30 cellular contexts compared by ENCODE assay signal in the genomic region with DNA sequence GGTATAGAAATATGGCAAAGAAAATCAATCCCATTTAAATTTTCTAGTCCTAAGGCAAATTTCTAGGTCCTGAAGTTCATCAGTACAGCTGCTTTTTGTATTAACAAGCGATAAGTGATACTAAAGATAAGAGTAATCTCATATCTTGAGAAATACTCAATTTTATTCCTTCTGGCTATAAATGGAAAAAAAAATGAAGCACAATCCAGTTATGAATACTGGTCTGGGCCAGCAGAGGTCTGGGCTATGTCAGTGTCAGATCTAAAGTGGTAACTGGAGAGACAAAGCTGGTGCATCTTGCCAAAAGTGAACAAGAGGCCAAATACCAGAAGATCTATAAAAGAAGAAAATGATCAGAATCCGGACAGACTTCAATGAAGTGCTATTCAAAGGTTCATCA.
"Had no signal": no experiment of that assay in that cellular context is flagged by ENCODE, and none has a peak within 500 bp of the region (broad histone marks: within the 10 kb centered on the region; RNA-seq: fewer than 3 reads in every experiment).

No MANE protein-coding gene starts in this region.

- H3K9me3 Mint-ChIP-seq: activated CD8-positive, alpha-beta T cell treated with anti-CD3 and anti-CD28 coated beads for 36 hours; activated T-helper 17 cell treated with anti-CD3 and anti-CD28 coated beads, Interleukin-2, amount 50 U/mL, for 72 hours; T-helper 2 cell treated with Interferon-gamma antibody and Interleukin-4, amounts not matched to agents 5 μg/mL and 100 μg/mL, for 36 hours had no signal

- H3K4me3 ChIP-seq: coronary artery, dorsolateral prefrontal cortex had no signal

- DNase-seq: activated B cell treated with CpG ODN at 0.5 μM for 24 hours; activated CD4-positive, alpha-beta T cell treated with anti-CD3 and anti-CD28 coated beads for 48 hours; activated CD4-positive, alpha-beta T cell treated with anti-CD3 and anti-CD28 coated beads, Interleukin-2, amount 50 U/mL, for 1 hour; activated CD4-positive, alpha-beta T cell treated with anti-CD3 and anti-CD28 coated beads, Interleukin-2, amount 50 U/mL, for 48 hours; activated CD8-positive, alpha-beta memory T cell treated with anti-CD3 and anti-CD28 coated beads for 24 hours; activated CD8-positive, alpha-beta T cell treated with anti-CD3 and anti-CD28 coated beads for 36 hours; activated effector memory CD4-positive, alpha-beta T cell treated with Interleukin-2 at 50 U/mL for 16 hours; activated gamma-delta T cell treated with Interleukin-2 at 50 U/mL for 16 hours; activated naive CD4-positive, alpha-beta T cell treated with anti-CD3 and anti-CD28 coated beads, Interleukin-2, amount 50 U/mL, for 16 hours; activated naive CD4-positive, alpha-beta T cell treated with Interleukin-2 at 50 U/mL for 16 hours; activated T-cell treated with anti-CD3 and anti-CD28 coated beads, Interleukin-2, amount 50 U/mL, for 4 hours; amniotic stem cell; anterior cingulate cortex; brain microvascular endothelial cell; dorsolateral prefrontal cortex; effector memory CD4-positive, alpha-beta T cell; endodermal cell; foreskin fibroblast; T-helper 1 cell; T-helper 17 cell; T1000; WERI-Rb-1 had no signal

- H3K36me3 ChIP-seq: brain microvascular endothelial cell, WERI-Rb-1 had no signal

- H3K4me3 Mint-ChIP-seq: activated B cell treated with CpG ODN at 0.5 μM for 24 hours; activated CD8-positive, alpha-beta T cell treated with anti-CD3 and anti-CD28 coated beads for 36 hours; activated naive CD8-positive, alpha-beta T cell; activated T-cell treated with anti-CD3 and anti-CD28 coated beads, Interleukin-2, amount 50 U/mL, for 4 hours; activated T-helper 17 cell treated with anti-CD3 and anti-CD28 coated beads, Interleukin-2, amount 50 U/mL, for 72 hours; central memory CD8-positive, alpha-beta T cell; dendritic cell treated with granulocyte-macrophage colony-stimulating factor and Interleukin-4, amounts not matched to agents 40 ng/mL and 50 ng/mL, for 4 days; endodermal cell; T-helper 17 cell; T-helper 2 cell treated with Interferon-gamma antibody and Interleukin-4, amounts not matched to agents 5 μg/mL and 100 μg/mL, for 36 hours had no signal

- H3K27me3 Mint-ChIP-seq: activated B cell treated with CpG ODN at 0.5 μM for 24 hours; activated CD8-positive, alpha-beta T cell treated with anti-CD3 and anti-CD28 coated beads for 36 hours; activated naive CD8-positive, alpha-beta T cell; activated T-helper 17 cell treated with anti-CD3 and anti-CD28 coated beads, Interleukin-2, amount 50 U/mL, for 72 hours; dendritic cell treated with granulocyte-macrophage colony-stimulating factor and Interleukin-4, amounts not matched to agents 40 ng/mL and 50 ng/mL, for 4 days; T-helper 17 cell had no signal

- H3K27ac ChIP-seq: brain microvascular endothelial cell, coronary artery, dorsolateral prefrontal cortex, WERI-Rb-1 had no signal

- H3K27ac Mint-ChIP-seq: activated B cell treated with CpG ODN at 0.5 μM for 24 hours; activated CD8-positive, alpha-beta T cell treated with anti-CD3 and anti-CD28 coated beads for 36 hours; activated naive CD8-positive, alpha-beta T cell; activated T-helper 17 cell treated with anti-CD3 and anti-CD28 coated beads, Interleukin-2, amount 50 U/mL, for 72 hours; dendritic cell treated with granulocyte-macrophage colony-stimulating factor and Interleukin-4, amounts not matched to agents 40 ng/mL and 50 ng/mL, for 4 days; endodermal cell; T-helper 17 cell; T-helper 2 cell treated with Interferon-gamma antibody and Interleukin-4, amounts not matched to agents 5 μg/mL and 100 μg/mL, for 36 hours had no signal

- ATAC-seq: activated CD4-positive, CD25-positive, alpha-beta regulatory T cell treated with anti-CD3 and anti-CD28 coated beads, Interleukin-2, amount 50 U/mL, for 24 hours; activated CD8-positive, alpha-beta T cell treated with anti-CD3 and anti-CD28 coated beads for 36 hours; activated T-cell treated with anti-CD3 and anti-CD28 coated beads, Interleukin-2, amount 50 U/mL, for 4 hours; activated T-helper 17 cell treated with anti-CD3 and anti-CD28 coated beads, Interleukin-2, amount 50 U/mL, for 72 hours; esophagus mucosa; T-helper 17 cell had no signal

- H3K27me3 ChIP-seq: brain microvascular endothelial cell, dorsolateral prefrontal cortex had no signal

- H3K4me1 Mint-ChIP-seq: activated B cell treated with CpG ODN at 0.5 μM for 24 hours; activated T-helper 17 cell treated with anti-CD3 and anti-CD28 coated beads, Interleukin-2, amount 50 U/mL, for 72 hours; central memory CD8-positive, alpha-beta T cell; endodermal cell; T-helper 17 cell had no signal

- H3K36me3 Mint-ChIP-seq: activated naive CD8-positive, alpha-beta T cell had no signal
